28 cellular contexts compared by ENCODE assay signal in the genomic region with DNA sequence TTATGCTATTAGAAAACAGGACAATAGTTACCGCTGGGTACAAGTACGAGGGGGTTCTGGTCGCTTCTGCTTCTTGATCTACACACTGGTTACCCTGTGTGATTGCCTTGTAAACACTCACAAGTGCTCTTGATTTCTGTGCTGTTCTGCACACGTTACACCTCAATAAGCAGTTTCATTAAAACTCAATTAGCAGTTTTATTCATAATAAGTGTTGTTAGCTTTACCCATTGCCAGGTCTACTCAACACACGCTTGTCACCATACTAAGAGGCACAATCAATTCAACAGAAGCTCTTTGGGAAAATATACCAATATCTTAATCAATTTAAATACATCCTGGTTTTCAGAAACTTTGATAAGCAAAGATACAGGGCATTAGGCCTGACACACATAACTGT. TPM values are rescaled to one million over a fixed set of nuclear protein-coding genes. Genes with fewer than 3 reads are reported as not detected.
"Had no signal": no experiment of that assay in that cellular context is flagged by ENCODE, and none has a peak within 500 bp of the region (broad histone marks: within the 10 kb centered on the region; RNA-seq: fewer than 3 reads in every experiment).

No MANE protein-coding gene starts in this region.

- DNase-seq: activated CD4-positive, alpha-beta memory T cell treated with anti-CD3 and anti-CD28 coated beads for 36 hours; activated CD4-positive, alpha-beta T cell treated with anti-CD3 and anti-CD28 coated beads, Interleukin-2, amount 10 ng/mL, durations not matched to agents 7 days and 5 days; activated CD4-positive, CD25-positive, alpha-beta regulatory T cell; activated CD8-positive, alpha-beta memory T cell treated with anti-CD3 and anti-CD28 coated beads for 24 hours; activated effector memory CD4-positive, alpha-beta T cell treated with anti-CD3 and anti-CD28 coated beads, Interleukin-2, amount 50 U/mL, for 16 hours; activated naive CD4-positive, alpha-beta T cell treated with Interleukin-2 at 50 U/mL for 16 hours; activated T-cell treated with anti-CD3 and anti-CD28 coated beads, Interleukin-2, amount 50 U/mL, for 4 hours; amygdala; brain microvascular endothelial cell; cerebellar nuclear complex; KG1; NCI-H1048; NCI-H1417 treated with DMSO at 0.1 percent for 48 hours; NCI-H1694; NCI-H2029; NCI-H2107; NCI-H446; NCI-H524; NCI-H82; SIG-M5; T-helper 17 cell; T1000 had no signal

- H3K9me3 Mint-ChIP-seq: activated CD4-positive, alpha-beta memory T cell treated with anti-CD3 and anti-CD28 coated beads for 36 hours; activated CD4-positive, alpha-beta T cell treated with anti-CD3 and anti-CD28 coated beads, Interleukin-2, amount 10 ng/mL, durations not matched to agents 7 days and 5 days; activated T-cell treated with anti-CD3 and anti-CD28 coated beads, Interleukin-2, amount 50 U/mL, for 4 hours had no signal

- H3K36me3 ChIP-seq: brain microvascular endothelial cell, cardiac muscle cell had no signal

- H3K27me3 ChIP-seq: brain microvascular endothelial cell, cardiac muscle cell had no signal

- H3K36me3 Mint-ChIP-seq: activated CD4-positive, alpha-beta memory T cell treated with anti-CD3 and anti-CD28 coated beads for 36 hours had no signal

- H3K4me3 Mint-ChIP-seq: activated CD4-positive, alpha-beta memory T cell treated with anti-CD3 and anti-CD28 coated beads for 36 hours; activated CD4-positive, alpha-beta T cell treated with anti-CD3 and anti-CD28 coated beads, Interleukin-2, amount 10 ng/mL, durations not matched to agents 7 days and 5 days; activated naive CD8-positive, alpha-beta T cell; activated T-cell treated with anti-CD3 and anti-CD28 coated beads, Interleukin-2, amount 50 U/mL, for 4 hours; T-helper 17 cell had no signal

- H3K27me3 Mint-ChIP-seq: activated CD4-positive, alpha-beta T cell treated with anti-CD3 and anti-CD28 coated beads, Interleukin-2, amount 10 ng/mL, durations not matched to agents 7 days and 5 days had no signal

- H3K4me1 Mint-ChIP-seq: T-helper 17 cell had no signal

- ATAC-seq: activated T-cell treated with anti-CD3 and anti-CD28 coated beads, Interleukin-2, amount 50 U/mL, for 4 hours; T-helper 17 cell had no signal

- FAIRE-seq: astrocyte, colon, TTC549 had no signal

- H3K27ac ChIP-seq: brain microvascular endothelial cell, cardiac muscle cell had no signal

- H3K4me3 ChIP-seq: cardiac muscle cell had no signal

- H3K27ac Mint-ChIP-seq: activated CD4-positive, alpha-beta memory T cell treated with anti-CD3 and anti-CD28 coated beads for 36 hours; activated CD4-positive, alpha-beta T cell treated with anti-CD3 and anti-CD28 coated beads, Interleukin-2, amount 10 ng/mL, durations not matched to agents 7 days and 5 days; activated naive CD8-positive, alpha-beta T cell; T-helper 17 cell had no signal

RNA-seq across cellular contexts. Expression of gene BMP7, which starts 20.4 kb away (rescaled TPM):
- total RNA-seq: activated CD4-positive, alpha-beta memory T cell treated with anti-CD3 and anti-CD28 coated beads for 36 hours; activated CD4-positive, alpha-beta T cell treated with anti-CD3 and anti-CD28 coated beads, Interleukin-2, amount 10 ng/mL, durations not matched to agents 7 days and 5 days; LHCN-M2; T-helper 17 cell had no signal
